In genomic region chr17:57662644-57663308, GRCh38 we compare ENCODE assay signal across 1 cellular context.
TF ChIP-seq lines count a peak whose summit lies in the region.

No MANE protein-coding gene starts in this region.

TF ChIP-seq in K562, 482 proteins besides CTCF, POLR2A, EP300 and RAD21 (continued from another document):
- TF ChIP-seq MYC (IDR thresholded peaks at IDR 0.05; ENCODE audit: low read depth, low read length) = 0 out of 2 replicates have a peak, but pooled peaks have one; percentile 14
- TF ChIP-seq MYC (CRISPR knock-in tag; IDR thresholded peaks at IDR 0.05; ENCODE audit: borderline replicate concordance, low read depth) = no peak
- TF ChIP-seq, protein P1, sequence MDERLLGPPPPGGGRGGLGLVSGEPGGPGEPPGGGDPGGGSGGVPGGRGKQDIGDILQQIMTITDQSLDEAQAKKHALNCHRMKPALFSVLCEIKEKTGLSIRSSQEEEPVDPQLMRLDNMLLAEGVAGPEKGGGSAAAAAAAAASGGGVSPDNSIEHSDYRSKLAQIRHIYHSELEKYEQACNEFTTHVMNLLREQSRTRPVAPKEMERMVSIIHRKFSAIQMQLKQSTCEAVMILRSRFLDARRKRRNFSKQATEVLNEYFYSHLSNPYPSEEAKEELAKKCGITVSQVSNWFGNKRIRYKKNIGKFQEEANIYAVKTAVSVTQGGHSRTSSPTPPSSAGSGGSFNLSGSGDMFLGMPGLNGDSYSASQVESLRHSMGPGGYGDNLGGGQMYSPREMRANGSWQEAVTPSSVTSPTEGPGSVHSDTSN (CRISPR knock-in tag; IDR thresholded peaks at IDR 0.05; ENCODE audit: low read depth) = no peak; the same call in 1 of the 2 replicates
- TF ChIP-seq, protein P1 (tag; conservative IDR thresholded peaks at IDR 0.05; ENCODE audit: low read depth) = peak; percentile 87
- TF ChIP-seq, protein P2, sequence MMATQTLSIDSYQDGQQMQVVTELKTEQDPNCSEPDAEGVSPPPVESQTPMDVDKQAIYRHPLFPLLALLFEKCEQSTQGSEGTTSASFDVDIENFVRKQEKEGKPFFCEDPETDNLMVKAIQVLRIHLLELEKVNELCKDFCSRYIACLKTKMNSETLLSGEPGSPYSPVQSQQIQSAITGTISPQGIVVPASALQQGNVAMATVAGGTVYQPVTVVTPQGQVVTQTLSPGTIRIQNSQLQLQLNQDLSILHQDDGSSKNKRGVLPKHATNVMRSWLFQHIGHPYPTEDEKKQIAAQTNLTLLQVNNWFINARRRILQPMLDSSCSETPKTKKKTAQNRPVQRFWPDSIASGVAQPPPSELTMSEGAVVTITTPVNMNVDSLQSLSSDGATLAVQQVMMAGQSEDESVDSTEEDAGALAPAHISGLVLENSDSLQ (IDR thresholded peaks at IDR 0.05) = peak; percentile 97
- no peak for TF ChIP-seq HDAC6 (IDR thresholded peaks at IDR 0.05; ENCODE audit: low read depth, low read length)
- TF ChIP-seq ZNF740 (CRISPR knock-in tag; IDR thresholded peaks at IDR 0.05) = no peak
- no peak for TF ChIP-seq ZNF740 (tag; IDR thresholded peaks at IDR 0.05)
- TF ChIP-seq NFYB (IDR thresholded peaks at IDR 0.05; ENCODE audit: extremely low read depth, insufficient read length) = peak; percentile 97
- 0 out of 2 replicates have a peak, but pooled peaks have one; percentile 42 for TF ChIP-seq VEZF1 (CRISPR knock-in tag; IDR thresholded peaks at IDR 0.05)
- TF ChIP-seq ATF3 (IDR thresholded peaks at IDR 0.05) = peak; percentile 63; the same call in 1 of the 2 replicates
- no peak for TF ChIP-seq ATF3 (CRISPR knock-in tag; conservative IDR thresholded peaks at IDR 0.05)
- TF ChIP-seq BHLHE40 (IDR thresholded peaks at IDR 0.05; ENCODE audit: low read length) = 0 out of 2 replicates have a peak, but pooled peaks have one; percentile 23
- TF ChIP-seq RFX1 (IDR thresholded peaks at IDR 0.05) = peak; percentile 97
- TF ChIP-seq, protein P3, sequence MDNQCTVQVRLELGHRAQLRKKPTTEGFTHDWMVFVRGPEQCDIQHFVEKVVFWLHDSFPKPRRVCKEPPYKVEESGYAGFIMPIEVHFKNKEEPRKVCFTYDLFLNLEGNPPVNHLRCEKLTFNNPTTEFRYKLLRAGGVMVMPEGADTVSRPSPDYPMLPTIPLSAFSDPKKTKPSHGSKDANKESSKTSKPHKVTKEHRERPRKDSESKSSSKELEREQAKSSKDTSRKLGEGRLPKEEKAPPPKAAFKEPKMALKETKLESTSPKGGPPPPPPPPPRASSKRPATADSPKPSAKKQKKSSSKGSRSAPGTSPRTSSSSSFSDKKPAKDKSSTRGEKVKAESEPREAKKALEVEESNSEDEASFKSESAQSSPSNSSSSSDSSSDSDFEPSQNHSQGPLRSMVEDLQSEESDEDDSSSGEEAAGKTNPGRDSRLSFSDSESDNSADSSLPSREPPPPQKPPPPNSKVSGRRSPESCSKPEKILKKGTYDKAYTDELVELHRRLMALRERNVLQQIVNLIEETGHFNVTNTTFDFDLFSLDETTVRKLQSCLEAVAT (IDR thresholded peaks at IDR 0.05) = 0 out of 4 replicates have a peak, but pooled peaks of 1 of the 2 experiments have one; percentile 30
- TF ChIP-seq, protein P4, sequence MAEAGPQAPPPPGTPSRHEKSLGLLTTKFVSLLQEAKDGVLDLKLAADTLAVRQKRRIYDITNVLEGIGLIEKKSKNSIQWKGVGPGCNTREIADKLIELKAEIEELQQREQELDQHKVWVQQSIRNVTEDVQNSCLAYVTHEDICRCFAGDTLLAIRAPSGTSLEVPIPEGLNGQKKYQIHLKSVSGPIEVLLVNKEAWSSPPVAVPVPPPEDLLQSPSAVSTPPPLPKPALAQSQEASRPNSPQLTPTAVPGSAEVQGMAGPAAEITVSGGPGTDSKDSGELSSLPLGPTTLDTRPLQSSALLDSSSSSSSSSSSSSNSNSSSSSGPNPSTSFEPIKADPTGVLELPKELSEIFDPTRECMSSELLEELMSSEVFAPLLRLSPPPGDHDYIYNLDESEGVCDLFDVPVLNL (CRISPR knock-in tag; IDR thresholded peaks at IDR 0.05; ENCODE audit: low read depth) = no peak
- 0 out of 4 replicates have a peak, but pooled peaks of 1 of the 2 experiments have one; percentile 46 for TF ChIP-seq FOXA3 (CRISPR knock-in tag; conservative IDR thresholded peaks at IDR 0.05 in 1 of 2, IDR thresholded peaks at IDR 0.05 in 1 of 2)
- 0 out of 2 replicates have a peak, but pooled peaks have one; percentile 27 for TF ChIP-seq HDAC2 (IDR thresholded peaks at IDR 0.05)
- no peak for TF ChIP-seq SNRNP70 (optimal IDR thresholded peaks at IDR 0.05; ENCODE audit: low read depth, low read length)
- peak; percentile 92 for TF ChIP-seq MAFG (tag; conservative IDR thresholded peaks at IDR 0.05)
- TF ChIP-seq ZNF263 (CRISPR knock-in tag; IDR thresholded peaks at IDR 0.05; ENCODE audit: borderline replicate concordance) = peak; percentile 81
- TF ChIP-seq MBD2 (IDR thresholded peaks at IDR 0.05; ENCODE audit: borderline replicate concordance, low read depth) = peak; percentile 92
- TF ChIP-seq FOS (IDR thresholded peaks at IDR 0.05; ENCODE audit: extremely low read depth, insufficient read length) = peak; percentile 90
- peak; percentile 91 for TF ChIP-seq RBM25 (IDR thresholded peaks at IDR 0.05; ENCODE audit: low read depth, low read length, severe bottlenecking)
- TF ChIP-seq MXI1 (IDR thresholded peaks at IDR 0.05; ENCODE audit: low read depth, low read length) = peak; percentile 63
- 0 out of 2 replicates have a peak, but pooled peaks have one; percentile 32 for TF ChIP-seq POLR2G (IDR thresholded peaks at IDR 0.05; ENCODE audit: low read depth, low read length)
- TF ChIP-seq ETS1 (conservative IDR thresholded peaks at IDR 0.05; ENCODE audit: control insufficient read depth, low read depth, low read length) = no peak
- peak; percentile 65 for TF ChIP-seq MAFF (IDR thresholded peaks at IDR 0.05; ENCODE audit: low read length)
- TF ChIP-seq NRF1 (conservative IDR thresholded peaks at IDR 0.05 in 1 of 2, IDR thresholded peaks at IDR 0.05 in 1 of 2) = peak; percentile 27 to 28; a peak in 2 of 4 replicates
- no peak; a peak in 1 of 4 replicates for TF ChIP-seq MAZ (CRISPR knock-in tag; conservative IDR thresholded peaks at IDR 0.05 in 1 of 2, IDR thresholded peaks at IDR 0.05 in 1 of 2)
- TF ChIP-seq CEBPG (CRISPR knock-in tag; IDR thresholded peaks at IDR 0.05) = no peak
- 0 out of 4 replicates have a peak, but pooled peaks of 1 of the 2 experiments have one; percentile 55 for TF ChIP-seq CEBPG (tag; conservative IDR thresholded peaks at IDR 0.05 in 1 of 2, IDR thresholded peaks at IDR 0.05 in 1 of 2)
- TF ChIP-seq POU5F1 (IDR thresholded peaks at IDR 0.05; ENCODE audit: borderline replicate concordance, low read depth, low read length, partially characterized antibody) = no peak
- TF ChIP-seq PTBP1 (IDR thresholded peaks at IDR 0.05; ENCODE audit: low read depth, low read length) = no peak
- peak; percentile 92 for TF ChIP-seq NEUROD1 (IDR thresholded peaks at IDR 0.05; ENCODE audit: borderline replicate concordance, low read depth, low read length, partially characterized antibody)
- peak; percentile 96 for TF ChIP-seq C11orf30 (IDR thresholded peaks at IDR 0.05; ENCODE audit: low read depth)
- peak; percentile 51; the same call in 1 of the 2 replicates for TF ChIP-seq CXXC5 (CRISPR knock-in tag; IDR thresholded peaks at IDR 0.05)
- peak; percentile 80 for TF ChIP-seq SP2 (IDR thresholded peaks at IDR 0.05; ENCODE audit: extremely low read depth, low read depth, low read length, poor library complexity, severe bottlenecking)
- TF ChIP-seq MAFK (IDR thresholded peaks at IDR 0.05; ENCODE audit: low read length) = peak; percentile 82
- TF ChIP-seq CTBP1 (IDR thresholded peaks at IDR 0.05; ENCODE audit: borderline replicate concordance) = peak; percentile 94
- TF ChIP-seq CREM (IDR thresholded peaks at IDR 0.05; ENCODE audit: low read depth) = peak; percentile 32; the same call in 1 of the 2 replicates
- peak; percentile 91 for TF ChIP-seq ASH1L (IDR thresholded peaks at IDR 0.05; ENCODE audit: borderline replicate concordance, low read depth, partially characterized antibody)
- peak; percentile 95 for TF ChIP-seq ZNF316 (IDR thresholded peaks at IDR 0.05)
- peak in 1 of 2 experiments; percentile 25; a peak in 1 of 4 replicates for TF ChIP-seq RCOR1 (IDR thresholded peaks at IDR 0.05; ENCODE audit: borderline replicate concordance in 1 of 2, low read depth in 2 of 2, low read length in 2 of 2)
